Comparison of ENCODE assay signal across 35 cellular contexts in the genomic region with DNA sequence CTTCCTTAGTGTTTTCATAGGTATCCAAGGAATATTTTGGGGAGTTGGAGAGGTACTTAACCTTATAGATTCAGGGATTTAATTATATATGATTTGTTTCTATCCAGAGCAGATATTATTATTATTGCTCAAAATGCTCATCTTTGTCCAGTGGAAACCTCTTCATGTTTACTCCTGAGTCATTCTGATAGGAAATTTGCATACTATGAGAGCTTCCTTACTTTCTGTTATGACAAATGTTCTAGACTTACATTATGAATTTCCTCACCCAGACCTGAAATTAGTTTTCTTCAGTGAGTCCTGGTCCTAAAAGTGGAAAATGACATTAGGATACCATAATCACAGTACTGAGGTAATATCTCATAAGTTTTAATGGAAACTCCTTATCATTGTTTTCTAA. TPM values are rescaled to one million over a fixed set of nuclear protein-coding genes. Genes with fewer than 3 reads are reported as not detected.
A peak's percentile ranks its signal among the peaks of the same experiment; 100 is the strongest.
DNase-seq lines count a peak whose midpoint lies in the region; ATAC-seq and TF ChIP-seq lines count a peak whose summit lies in the region.
"Had no signal": no experiment of that assay in that cellular context is flagged by ENCODE, and none has a peak within 500 bp of the region (broad histone marks: within the 10 kb centered on the region; RNA-seq: fewer than 3 reads in every experiment).

No MANE protein-coding gene starts in this region.

- H3K4me3 ChIP-seq in gastroesophageal sphincter (no peak overlapping the region), ascending aorta (no peak overlapping the region)
- H3K4me3 ChIP-seq: dorsolateral prefrontal cortex, esophagus muscularis mucosa, left ventricle myocardium inferior, neural progenitor cell, skin epidermis, suprapubic skin, upper lobe of right lung had no signal

- ATAC-seq in GM18505 (IDR thresholded peaks at IDR 0.05; ENCODE audit: unreplicated experiment) (peak; percentile 82), GM19351 (IDR thresholded peaks at IDR 0.05; ENCODE audit: unreplicated experiment) (peak; percentile 75), HG02885 (IDR thresholded peaks at IDR 0.05; ENCODE audit: poor library complexity, unreplicated experiment) (peak; percentile 76), HG03378 (IDR thresholded peaks at IDR 0.05; ENCODE audit: unreplicated experiment) (peak; percentile 69), gastroesophageal sphincter (no peak)
- no peak for ATAC-seq in activated CD4-positive, alpha-beta T cell treated with anti-CD3 and anti-CD28 coated beads for 36 hours
- ATAC-seq: activated CD8-positive, alpha-beta T cell treated with anti-CD3 and anti-CD28 coated beads for 36 hours; Right ventricle myocardium inferior; T-helper 17 cell; upper lobe of right lung had no signal

- TF ChIP-seq POLR2A in GM18505 (IDR thresholded peaks at IDR 0.05; ENCODE audit: borderline replicate concordance, extremely low read depth, insufficient read depth, insufficient read length) (no peak), gastroesophageal sphincter (IDR thresholded peaks at IDR 0.05) (no peak)

- BruUV-seq in MCF 10A (replicated peaks; lab: Mats Ljungman, UMichigan), result no TSS peak

- POLR2A ChIA-PET in MCF 10A (lab: Yijun Ruan, JAX), result no interaction called here
- POLR2A ChIA-PET in activated CD4-positive, alpha-beta T cell treated with anti-CD3 and anti-CD28 coated beads for 36 hours (lab: Charles Lee), result no interaction called here

- intact Hi-C loops in MCF 10A (cut with micrococcal nuclease), result no loop called here
- intact Hi-C loops in ascending aorta (cut with DNase I), result no loop called here
- intact Hi-C loops in activated CD4-positive, alpha-beta T cell treated with anti-CD3 and anti-CD28 coated beads for 36 hours (cut with DNase I, micrococcal nuclease), result no loop called here

- H3K4me1 ChIP-seq in gastroesophageal sphincter (no peaks in the 10 kb centered on the region), ascending aorta (no peaks in the 10 kb centered on the region)
- H3K4me1 ChIP-seq: esophagus muscularis mucosa, left ventricle myocardium inferior, neural progenitor cell, suprapubic skin, upper lobe of right lung had no signal

- CTCF ChIA-PET in MCF 10A (lab: Yijun Ruan, JAX), result no interaction called here
- CTCF ChIA-PET in activated CD4-positive, alpha-beta T cell treated with anti-CD3 and anti-CD28 coated beads for 36 hours (lab: Charles Lee), result no interaction called here

- H3K27ac Mint-ChIP-seq in MCF 10A (ENCODE audit: low read depth, unreplicated experiment), result no peak overlapping the region
- no peak overlapping the region for H3K27ac Mint-ChIP-seq in activated CD4-positive, alpha-beta T cell treated with anti-CD3 and anti-CD28 coated beads for 36 hours
- H3K27ac Mint-ChIP-seq: activated CD8-positive, alpha-beta T cell treated with anti-CD3 and anti-CD28 coated beads for 36 hours; activated naive CD4-positive, alpha-beta T cell treated with anti-CD3 and anti-CD28 coated beads, Interleukin-2, amount 50 U/mL, for 24 hours; HFFc6; neural progenitor cell; T-helper 17 cell had no signal

- no peaks in the 10 kb centered on the region for H3K36me3 Mint-ChIP-seq in MCF 10A (ENCODE audit: insufficient read depth, unreplicated experiment)
- no peaks in the 10 kb centered on the region for H3K36me3 Mint-ChIP-seq in activated CD4-positive, alpha-beta T cell treated with anti-CD3 and anti-CD28 coated beads for 36 hours (ENCODE audit: low read depth)
- H3K36me3 Mint-ChIP-seq: activated naive CD4-positive, alpha-beta T cell treated with anti-CD3 and anti-CD28 coated beads, Interleukin-2, amount 50 U/mL, for 24 hours; neural progenitor cell had no signal

- TF ChIP-seq CTCF in MCF 10A (IDR thresholded peaks at IDR 0.05; ENCODE audit: unreplicated experiment) (no peak), gastroesophageal sphincter (IDR thresholded peaks at IDR 0.05) (no peak), ascending aorta (IDR thresholded peaks at IDR 0.05) (no peak)

- no peaks in the 10 kb centered on the region for H3K27me3 ChIP-seq in gastroesophageal sphincter
- no peaks in the 10 kb centered on the region for H3K27me3 ChIP-seq in ascending aorta
- H3K27me3 ChIP-seq: dorsolateral prefrontal cortex, esophagus muscularis mucosa, neural progenitor cell, suprapubic skin, upper lobe of right lung had no signal

- H3K36me3 ChIP-seq in gastroesophageal sphincter (no peaks in the 10 kb centered on the region), ascending aorta (no peaks in the 10 kb centered on the region)
- H3K36me3 ChIP-seq: esophagus muscularis mucosa, left ventricle myocardium inferior, neural progenitor cell, suprapubic skin, upper lobe of right lung had no signal

- DNase-seq in MCF 10A (ENCODE audit: unreplicated experiment) (no peak), ascending aorta (ENCODE audit: low spot score in 2 of 2) (no peak)
- no peak for DNase-seq in activated CD4-positive, alpha-beta T cell treated with anti-CD3 and anti-CD28 coated beads for 36 hours
- DNase-seq: 8988T; activated CD4-positive, CD25-positive, alpha-beta regulatory T cell treated with anti-CD3 and anti-CD28 coated beads, Interleukin-2, amount 50 U/mL, for 72 hours; activated CD8-positive, alpha-beta memory T cell treated with anti-CD3 and anti-CD28 coated beads, Interleukin-2, amount 50 U/mL, for 48 hours; activated CD8-positive, alpha-beta T cell treated with anti-CD3 and anti-CD28 coated beads for 36 hours; amniotic stem cell; C1 segment of cervical spinal cord; dorsolateral prefrontal cortex; foreskin fibroblast; GOT3; head of caudate nucleus; HFFc6; IMR-90; left ventricle myocardium inferior; mesenchymal stem cell; NCI-H146; NCI-H345; SK-N-SH; stimulated activated naive CD4-positive, alpha-beta T cell; T-helper 17 cell; upper lobe of right lung had no signal

- H3K9me3 ChIP-seq in gastroesophageal sphincter (no peaks in the 10 kb centered on the region), ascending aorta (no peaks in the 10 kb centered on the region)
- H3K9me3 ChIP-seq: esophagus muscularis mucosa, SK-N-SH, suprapubic skin, upper lobe of right lung had no signal

- no peaks in the 10 kb centered on the region for H3K9me3 Mint-ChIP-seq in MCF 10A (ENCODE audit: unreplicated experiment)
- H3K9me3 Mint-ChIP-seq in activated CD4-positive, alpha-beta T cell treated with anti-CD3 and anti-CD28 coated beads for 36 hours (ENCODE audit: low read depth), result no peaks in the 10 kb centered on the region
- H3K9me3 Mint-ChIP-seq: activated CD8-positive, alpha-beta T cell treated with anti-CD3 and anti-CD28 coated beads for 36 hours; activated naive CD4-positive, alpha-beta T cell treated with anti-CD3 and anti-CD28 coated beads, Interleukin-2, amount 50 U/mL, for 24 hours; HFFc6; neural progenitor cell had no signal

- H3K27ac ChIP-seq in gastroesophageal sphincter, result no peak overlapping the region
- no peak overlapping the region for H3K27ac ChIP-seq in ascending aorta
- H3K27ac ChIP-seq: dorsolateral prefrontal cortex, esophagus muscularis mucosa, left ventricle myocardium inferior, neural progenitor cell, skin epidermis, suprapubic skin, upper lobe of right lung had no signal

- H3K4me3 Mint-ChIP-seq in MCF 10A (ENCODE audit: unreplicated experiment), result no peak overlapping the region
- no peak overlapping the region for H3K4me3 Mint-ChIP-seq in activated CD4-positive, alpha-beta T cell treated with anti-CD3 and anti-CD28 coated beads for 36 hours
- H3K4me3 Mint-ChIP-seq: activated CD8-positive, alpha-beta T cell treated with anti-CD3 and anti-CD28 coated beads for 36 hours; activated naive CD4-positive, alpha-beta T cell treated with anti-CD3 and anti-CD28 coated beads, Interleukin-2, amount 50 U/mL, for 24 hours; HFFc6; neural progenitor cell; T-helper 17 cell had no signal

- no peaks in the 10 kb centered on the region for H3K4me1 Mint-ChIP-seq in MCF 10A (ENCODE audit: insufficient read depth, unreplicated experiment)
- H3K4me1 Mint-ChIP-seq in activated CD4-positive, alpha-beta T cell treated with anti-CD3 and anti-CD28 coated beads for 36 hours, result no peaks in the 10 kb centered on the region
- H3K4me1 Mint-ChIP-seq: activated naive CD4-positive, alpha-beta T cell treated with anti-CD3 and anti-CD28 coated beads, Interleukin-2, amount 50 U/mL, for 24 hours; neural progenitor cell had no signal

- no peak for TF ChIP-seq EP300 in gastroesophageal sphincter (IDR thresholded peaks at IDR 0.05)

- no peaks in the 10 kb centered on the region for H3K27me3 Mint-ChIP-seq in MCF 10A (ENCODE audit: insufficient read depth, unreplicated experiment)
- peaks cover 10% of the 10 kb centered on the region for H3K27me3 Mint-ChIP-seq in activated CD4-positive, alpha-beta T cell treated with anti-CD3 and anti-CD28 coated beads for 36 hours

RNA-seq across cellular contexts. Expression of gene PLPPR5, which starts 57.5 kb away (rescaled TPM):
- total RNA-seq in MCF 10A (2022), result not detected in 2 replicates
- total RNA-seq in gastroesophageal sphincter, result under 1 TPM in 2 of 4 donors, not detected in 2; 0.12 to 0.13 TPM
- total RNA-seq in ascending aorta, result not detected
- total RNA-seq in activated CD4-positive, alpha-beta T cell treated with anti-CD3 and anti-CD28 coated beads for 36 hours, result not detected
- total RNA-seq: chondrocyte, left ventricle myocardium inferior, Right ventricle myocardium inferior, suprapubic skin, T-helper 17 cell, upper lobe of right lung had no signal

Comparison
In these comparisons a context has a peak if more than half of its experiments do, and no peak if none do; other contexts are left out.
1. ATAC-seq: peak in GM18505 (single experiment), GM19351 (single experiment), HG02885 (single experiment) and HG03378 (single experiment); none in gastroesophageal sphincter (single experiment) and activated CD4-positive, alpha-beta T cell treated with anti-CD3 and anti-CD28 coated beads for 36 hours (single experiment).